In the genomic region with DNA sequence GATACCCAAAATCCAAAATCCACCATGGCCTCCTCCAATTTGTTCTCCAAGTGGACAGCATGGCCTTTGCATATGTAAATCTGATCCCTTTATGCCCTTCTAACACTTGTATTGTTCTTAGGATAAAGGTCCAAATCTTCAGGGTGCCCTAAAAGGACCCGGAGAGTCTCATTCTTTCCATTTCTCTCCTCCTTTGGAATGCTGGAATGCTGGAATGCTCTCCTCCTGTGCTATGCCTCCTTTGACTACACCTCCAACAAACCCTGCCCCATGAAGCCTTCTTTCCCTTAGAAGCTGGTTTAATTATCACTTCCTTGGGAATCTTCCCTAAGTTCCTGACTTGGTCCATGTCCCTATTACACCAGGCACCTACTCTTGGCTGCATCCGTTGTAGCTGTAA, we compare ENCODE assay signal across 1 cellular context.
A peak's percentile ranks its signal among the peaks of the same experiment; 100 is the strongest.
TF ChIP-seq lines count a peak whose summit lies in the region.

No MANE protein-coding gene starts in this region.

TF ChIP-seq in H1, 55 proteins besides CTCF, POLR2A, EP300 and RAD21:
- TF ChIP-seq HDAC6 (IDR thresholded peaks at IDR 0.05; ENCODE audit: low read depth, low read length): no peak
- no peak for TF ChIP-seq HDAC2 (IDR thresholded peaks at IDR 0.05; ENCODE audit: borderline replicate concordance in 1 of 2, low read depth in 2 of 2, low read length in 2 of 2)
- no peak for TF ChIP-seq TBP (IDR thresholded peaks at IDR 0.05; ENCODE audit: low read depth, low read length)
- no peak for TF ChIP-seq NANOG (IDR thresholded peaks at IDR 0.05; ENCODE audit: insufficient read depth, low read depth, low read length, poor library complexity, severe bottlenecking)
- TF ChIP-seq TEAD4 (IDR thresholded peaks at IDR 0.05; ENCODE audit: low read depth, low read length): peak; percentile 88
- no peak for TF ChIP-seq CTBP2 (IDR thresholded peaks at IDR 0.05; ENCODE audit: borderline replicate concordance, insufficient read depth, insufficient read length, low read length)
